Comparison of ENCODE assay signal across 15 cellular contexts in genomic region chr9:134162926-134163373, GRCh38. TPM values are rescaled to one million over a fixed set of nuclear protein-coding genes. Genes with fewer than 3 reads are reported as not detected.
DNase-seq lines count a peak whose midpoint lies in the region; ATAC-seq and TF ChIP-seq lines count a peak whose summit lies in the region.
"Had no signal": no experiment of that assay in that cellular context is flagged by ENCODE, and none has a peak within 500 bp of the region (broad histone marks: within the 10 kb centered on the region; RNA-seq: fewer than 3 reads in every experiment).

No MANE protein-coding gene starts in this region.

- H2BK5ac ChIP-seq in mesenchymal stem cell (ENCODE audit: low read depth, low read length, poor library complexity, severe bottlenecking) = no peak overlapping the region

- H3K9me3 ChIP-seq in right cardiac atrium (ENCODE audit: control insufficient read depth, low read length) (no peaks in the 10 kb centered on the region), left ventricle myocardium inferior (replicated peaks) (no peaks in the 10 kb centered on the region), adipocyte (ENCODE audit: control insufficient read depth, low read length) (no peaks in the 10 kb centered on the region), mesenchymal stem cell (ENCODE audit: control insufficient read depth, low read length) (no peaks in the 10 kb centered on the region)
- H3K9me3 ChIP-seq: BLaER1, Peyer's patch, tibial artery had no signal

- H4K8ac ChIP-seq in mesenchymal stem cell (ENCODE audit: low read length) = no peak overlapping the region

- no peak overlapping the region for H3K18ac ChIP-seq in mesenchymal stem cell (ENCODE audit: low read depth in 1 of 2, low read length in 2 of 2)

- POLR2A ChIA-PET in GM10248 (lab: Yijun Ruan, JAX) = no interaction called here

- no peak overlapping the region for H3K4ac ChIP-seq in mesenchymal stem cell (ENCODE audit: low read depth in 1 of 2, low read length in 2 of 2)

- WGBS in right cardiac atrium = 40% methylated on average over 26 of the region's 26 CpGs
- 98% methylated on average over 26 of the region's 26 CpGs for WGBS in mesenchymal stem cell

- H2AFZ ChIP-seq in mesenchymal stem cell (ENCODE audit: low read depth, low read length) = no peak overlapping the region
- H2AFZ ChIP-seq: GM23248 had no signal

- H3K4me1 Mint-ChIP-seq in type B pancreatic cell (ENCODE audit: unreplicated experiment) = no peaks in the 10 kb centered on the region

- H2AK5ac ChIP-seq in mesenchymal stem cell (ENCODE audit: low read length, severe bottlenecking) = no peak overlapping the region

- H3K23ac ChIP-seq in mesenchymal stem cell (ENCODE audit: low read length in 2 of 2) = no peak overlapping the region

- no peaks in the 10 kb centered on the region for H3K9me3 Mint-ChIP-seq in type B pancreatic cell

- H3K79me1 ChIP-seq in mesenchymal stem cell (replicated peaks; ENCODE audit: low read length, poor library complexity, severe bottlenecking) = peaks cover 12% of the 10 kb centered on the region

- no peak overlapping the region for H3K14ac ChIP-seq in mesenchymal stem cell (ENCODE audit: low read length in 2 of 2)

- intact Hi-C loops in right cardiac atrium (cut with DNase I) (no loop called here), left ventricle myocardium inferior (cut with micrococcal nuclease) (no loop called here)

- H3K9ac ChIP-seq in adipocyte (ENCODE audit: low read length) = no peak overlapping the region
- no peak overlapping the region for H3K9ac ChIP-seq in mesenchymal stem cell (ENCODE audit: low read length)
- H3K9ac ChIP-seq: BLaER1, GM23248 had no signal

- peak in 1 of 2 donors; percentile 1 for ATAC-seq in right cardiac atrium
- ATAC-seq in GM18909 (IDR thresholded peaks at IDR 0.05; ENCODE audit: poor library complexity, unreplicated experiment) = no peak

- CTCF ChIA-PET in GM10248 (lab: Yijun Ruan, JAX) = interaction anchor here (0.9 to 2.6 kb wide), 7 partner anchors 12 to 293 kb away, joined by 3 to 7 read pairs (median 4); no protein-coding TSS in a partner anchor

- no peak overlapping the region for H3K4me2 ChIP-seq in mesenchymal stem cell (ENCODE audit: low read length, poor library complexity, severe bottlenecking)
- H3K4me2 ChIP-seq: BLaER1 had no signal

- H4K91ac ChIP-seq in mesenchymal stem cell (ENCODE audit: low read length) = no peak overlapping the region

- peak overlapping the region; percentile 8 for H2BK15ac ChIP-seq in mesenchymal stem cell (ENCODE audit: low read depth, poor library complexity, severe bottlenecking)

- no peak overlapping the region for H3K27ac Mint-ChIP-seq in type B pancreatic cell

- TF ChIP-seq CTCF in left ventricle myocardium inferior (IDR thresholded peaks at IDR 0.05; ENCODE audit: borderline replicate concordance) = no peak
- no peak for TF ChIP-seq CTCF in type B pancreatic cell (conservative IDR thresholded peaks at IDR 0.05)
- TF ChIP-seq CTCF in GM10248 (IDR thresholded peaks at IDR 0.05; ENCODE audit: control extremely low read depth, extremely low read depth, low read depth, missing control alignments) = no peak

- DNase-seq in right cardiac atrium = peak in 2 of 3 donors; percentile 38 to 73
- DNase-seq in left ventricle myocardium inferior = no peak
- no peak for DNase-seq in adipocyte (ENCODE audit: low read depth)
- DNase-seq in mesenchymal stem cell = no peak
- no peak for DNase-seq in type B pancreatic cell (ENCODE audit: extremely low spot score, unreplicated experiment)
- no peak for DNase-seq in D341Med (ENCODE audit: low spot score)
- no peak for DNase-seq in GM10248 (ENCODE audit: extremely low spot score)
- DNase-seq: KBM-7 had no signal

- H3K4me3 ChIP-seq in right cardiac atrium (ENCODE audit: low read length) (no peak overlapping the region), left ventricle myocardium inferior (no peak overlapping the region), adipocyte (ENCODE audit: low read length) (peak overlapping the region; percentile 71), mesenchymal stem cell (ENCODE audit: insufficient read depth in 1 of 2, low read depth in 1 of 2, low read length in 2 of 2) (no peak overlapping the region)
- H3K4me3 ChIP-seq: BLaER1, cardiac muscle cell, GM23248, Peyer's patch, tibial artery had no signal

- H3K4me3 Mint-ChIP-seq in type B pancreatic cell = peak overlapping the region; percentile 70

- H2BK120ac ChIP-seq in mesenchymal stem cell (ENCODE audit: low read depth, low read length) = no peak overlapping the region

- peaks cover 21% of the 10 kb centered on the region for H3K36me3 Mint-ChIP-seq in type B pancreatic cell

- H3K27ac ChIP-seq in right cardiac atrium (ENCODE audit: low read length) (no peak overlapping the region), left ventricle myocardium inferior (replicated peaks) (no peak overlapping the region), mesenchymal stem cell (ENCODE audit: low read length, poor library complexity, severe bottlenecking) (no peak overlapping the region)
- H3K27ac ChIP-seq: BLaER1, cardiac muscle cell, GM23248, Peyer's patch, tibial artery had no signal

- H3K27me3 ChIP-seq in right cardiac atrium (ENCODE audit: control insufficient read depth, insufficient read depth) (no peaks in the 10 kb centered on the region), left ventricle myocardium inferior (ENCODE audit: low read depth) (no peaks in the 10 kb centered on the region), adipocyte (replicated peaks; ENCODE audit: control insufficient read depth, insufficient read depth, low read length) (no peaks in the 10 kb centered on the region), mesenchymal stem cell (ENCODE audit: control insufficient read depth in 1 of 2, insufficient read depth in 1 of 2, low read length in 2 of 2) (no peaks in the 10 kb centered on the region)
- H3K27me3 ChIP-seq: cardiac muscle cell, Peyer's patch, tibial artery had no signal

- H3K36me3 ChIP-seq in left ventricle myocardium inferior (peaks cover 12% of the 10 kb centered on the region), adipocyte (ENCODE audit: control insufficient read depth, insufficient read depth, low read length, severe bottlenecking) (peaks cover 11% of the 10 kb centered on the region), mesenchymal stem cell (ENCODE audit: control insufficient read depth in 1 of 2, insufficient read depth in 2 of 2, low read depth in 1 of 2, low read length in 2 of 2) (peaks cover 24 to 37% of the 10 kb centered on the region in 2 experiments)

- no peaks in the 10 kb centered on the region for H3K27me3 Mint-ChIP-seq in type B pancreatic cell

- H2BK12ac ChIP-seq in mesenchymal stem cell (ENCODE audit: low read length in 2 of 2) = no peak overlapping the region

- H3K4me1 ChIP-seq in right cardiac atrium (ENCODE audit: control insufficient read depth, insufficient read depth, low read length) = peaks cover 3% of the 10 kb centered on the region
- no peaks in the 10 kb centered on the region for H3K4me1 ChIP-seq in left ventricle myocardium inferior
- H3K4me1 ChIP-seq in adipocyte (ENCODE audit: control insufficient read depth, insufficient read depth, low read length) = peaks cover 4% of the 10 kb centered on the region
- H3K4me1 ChIP-seq in mesenchymal stem cell (ENCODE audit: control insufficient read depth, insufficient read depth, low read depth, low read length) = peaks cover 9% of the 10 kb centered on the region

RNA-seq across cellular contexts. Expression of gene RNU6ATAC, which starts 1.4 kb away (rescaled TPM):
- total RNA-seq in right cardiac atrium (100 to 1,000 TPM; 146 to 251 (median 243) TPM), left ventricle myocardium inferior (157 TPM), type B pancreatic cell (ENCODE audit: low replicate concordance) (66.2 and 78.6 TPM in 2 replicates)
- polyA plus RNA-seq in right cardiac atrium = not detected
- polyA plus RNA-seq in mesenchymal stem cell (2013, experiment 1 of 2) = not detected
- polyA plus RNA-seq in mesenchymal stem cell (2013, experiment 2 of 2) = not detected
- total RNA-seq: cardiac muscle cell, GM23248, kidney epithelial cell, Peyer's patch had no signal
- polyA plus RNA-seq: cardiac muscle cell, GM23248 had no signal

RNA-seq across cellular contexts. Expression of gene WDR5, which starts 27.1 kb away (rescaled TPM):
- total RNA-seq in right cardiac atrium = 10 to 100 TPM; 15.4 to 18.3 (median 17.7) TPM
- 13.3 TPM for polyA plus RNA-seq in right cardiac atrium
- 17.7 TPM for total RNA-seq in left ventricle myocardium inferior
- 15.8 TPM for polyA plus RNA-seq in mesenchymal stem cell (2013, experiment 1 of 2)
- 15.4 TPM for polyA plus RNA-seq in mesenchymal stem cell (2013, experiment 2 of 2)
- total RNA-seq in type B pancreatic cell (ENCODE audit: low replicate concordance) = 42.1 and 45.7 TPM in 2 replicates

Comparison
In these comparisons a context has a peak if more than half of its experiments do, and no peak if none do; other contexts are left out.
1. DNase-seq: peak in right cardiac atrium (2 of 3); none in left ventricle myocardium inferior (single experiment), adipocyte (single experiment), mesenchymal stem cell (single experiment), type B pancreatic cell (single experiment), D341Med (single experiment) and GM10248 (single experiment).